Comparison of ENCODE assay signal across 1 cellular context in genomic region chr6:85747654-85748053, GRCh38.
TF ChIP-seq lines count a peak whose summit lies in the region.

No MANE protein-coding gene starts in this region.

TF ChIP-seq in HepG2, 621 proteins besides CTCF, POLR2A, EP300 and RAD21 (continued from another document):
- TF ChIP-seq ZNF318 (CRISPR knock-in tag; IDR thresholded peaks at IDR 0.05): no peak
- TF ChIP-seq GFI1 (CRISPR knock-in tag; IDR thresholded peaks at IDR 0.05; ENCODE audit: borderline replicate concordance): no peak
